ENCODE assay signal across 25 cellular contexts in the genomic region with DNA sequence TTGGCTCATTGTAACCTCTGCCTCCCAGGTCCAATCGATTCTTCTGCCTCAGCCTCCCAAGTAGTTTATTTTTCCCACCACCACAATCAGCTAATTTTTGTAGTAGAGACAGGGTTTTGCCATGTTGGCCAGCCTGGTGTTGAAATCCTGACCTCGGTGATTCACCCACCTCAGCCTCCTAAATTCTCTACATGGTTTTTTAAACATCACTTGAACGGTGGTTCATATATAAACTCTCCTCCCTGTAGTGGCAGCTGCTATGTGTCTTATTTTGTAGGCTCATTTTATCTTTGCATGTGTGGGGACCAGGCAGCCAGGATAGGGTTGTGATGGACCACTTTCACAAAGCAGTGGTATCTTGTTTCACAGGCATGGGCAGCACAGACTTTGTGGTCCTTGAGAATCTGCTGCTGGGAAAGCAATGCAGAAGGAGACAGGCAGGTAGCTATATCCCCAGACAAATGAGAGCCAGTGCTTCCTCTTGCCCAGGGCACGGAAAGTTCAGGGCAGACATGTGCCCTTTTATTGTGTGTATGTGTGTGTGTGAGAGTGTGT.
DNase-seq lines count a peak whose midpoint lies in the region; ATAC-seq and TF ChIP-seq lines count a peak whose summit lies in the region.
"Had no signal": no experiment of that assay in that cellular context is flagged by ENCODE, and none has a peak within 500 bp of the region (broad histone marks: within the 10 kb centered on the region; RNA-seq: fewer than 3 reads in every experiment).

No MANE protein-coding gene starts in this region.

- no peak for TF ChIP-seq EP300 in upper lobe of left lung (IDR thresholded peaks at IDR 0.05)

- H3K9ac ChIP-seq in DND-41 (ENCODE audit: low read depth, low read length): peak overlapping the region; percentile 41

- H3K27ac ChIP-seq in DND-41 (ENCODE audit: low read length) (peak overlapping the region; percentile 93), KOPT-K1 (ENCODE audit: low read depth, low read length, poor library complexity, severe bottlenecking) (peak overlapping the region; percentile 18), upper lobe of left lung (no peak overlapping the region)
- H3K27ac ChIP-seq: SJCRH30 had no signal

- H3K36me3 ChIP-seq in DND-41 (ENCODE audit: insufficient read depth, low read length) (no peaks in the 10 kb centered on the region), KOPT-K1 (ENCODE audit: insufficient read depth, low read length) (no peaks in the 10 kb centered on the region), upper lobe of left lung (no peaks in the 10 kb centered on the region)
- H3K36me3 ChIP-seq: BE2C, HAP-1, SJCRH30 had no signal

- H2AFZ ChIP-seq in DND-41 (ENCODE audit: low read depth, low read length): peak overlapping the region; percentile 49
- H2AFZ ChIP-seq: GM23338 had no signal

- WGBS in upper lobe of left lung, 2 donors: 57% methylated on average over 4 of the region's 4 CpGs; no CpG with 5 or more reads in 1 of the 2 donors

- H3K4me3 ChIP-seq in DND-41 (ENCODE audit: low read depth in 1 of 2, low read length in 2 of 2) (no peak overlapping the region), upper lobe of left lung (no peak overlapping the region)
- H3K4me3 ChIP-seq: GM23338, HAP-1, SJCRH30 had no signal

- H3K27me3 ChIP-seq in DND-41 (ENCODE audit: insufficient read depth, low read length, poor library complexity) (no peaks in the 10 kb centered on the region), upper lobe of left lung (no peaks in the 10 kb centered on the region)
- H3K27me3 ChIP-seq: BE2C, SJCRH30 had no signal

- no peaks in the 10 kb centered on the region for H4K20me1 ChIP-seq in DND-41 (ENCODE audit: insufficient read depth, low read length)

- no peak for TF ChIP-seq POLR2A in upper lobe of left lung (IDR thresholded peaks at IDR 0.05)

- H3K79me2 ChIP-seq in DND-41 (ENCODE audit: insufficient read depth, low read length): no peaks in the 10 kb centered on the region

- H3K4me1 ChIP-seq in DND-41 (ENCODE audit: insufficient read depth, low read length) (peaks cover 37% of the 10 kb centered on the region), upper lobe of left lung (no peaks in the 10 kb centered on the region)
- H3K4me1 ChIP-seq: BE2C, HAP-1, SJCRH30 had no signal

- no peak overlapping the region for H3K4me2 ChIP-seq in DND-41 (ENCODE audit: insufficient read depth, low read length)
- H3K4me2 ChIP-seq: GM23338 had no signal

- TF ChIP-seq CTCF in DND-41 (IDR thresholded peaks at IDR 0.05; ENCODE audit: borderline replicate concordance, extremely low read depth, low read length, poor library complexity, severe bottlenecking): no peak
- no peak for TF ChIP-seq CTCF in upper lobe of left lung (IDR thresholded peaks at IDR 0.05)

- no peak for ATAC-seq in DND-41 (ENCODE audit: insufficient read depth, low read depth)
- no peak for ATAC-seq in upper lobe of left lung (ENCODE audit: low FRiP score in 2 of 2)
- ATAC-seq: GM23338, PC-3, Right ventricle myocardium inferior had no signal

- DNase-seq in DND-41: no peak
- DNase-seq in EL: peak; percentile 36
- DNase-seq in left kidney (ENCODE audit: low read depth, low spot score): peak; percentile 56
- DNase-seq in AML-193 (lab: John Stamatoyannopoulos, UW): no peak
- DNase-seq in amniotic stem cell (lab: John Stamatoyannopoulos, UW): no peak
- no peak for DNase-seq in activated CD4-positive, CD25-positive, alpha-beta regulatory T cell (lab: John Stamatoyannopoulos, UW)
- DNase-seq in upper lobe of left lung: no peak
- DNase-seq: BE2C; CD8-positive, alpha-beta memory T cell; DMS 273 treated with DMSO at 0.1 percent for 48 hours; DMS79; KG1; NCI-H1048; NCI-H1417; NCI-H1694; NCI-H2029 treated with DMSO at 0.1 percent for 48 hours; NCI-H226; NCI-H510A; NCI-H69; PC-3; SJCRH30 had no signal

- H3K9me3 ChIP-seq in DND-41 (ENCODE audit: insufficient read depth, low read length, severe bottlenecking): no peaks in the 10 kb centered on the region
- peaks cover 7% of the 10 kb centered on the region for H3K9me3 ChIP-seq in KOPT-K1 (ENCODE audit: insufficient read depth, low read length, poor library complexity, severe bottlenecking)
- no peaks in the 10 kb centered on the region for H3K9me3 ChIP-seq in upper lobe of left lung
- H3K9me3 ChIP-seq: BE2C, HAP-1, SJCRH30 had no signal

Comparison
In these comparisons a context has a peak if more than half of its experiments do, and no peak if none do; other contexts are left out.
1. DNase-seq: peak in EL (single experiment) and left kidney (single experiment); none in DND-41 (single experiment), AML-193 (0 of 2), amniotic stem cell (single experiment), activated CD4-positive, CD25-positive, alpha-beta regulatory T cell (0 of 4) and upper lobe of left lung (0 of 2).
2. H3K27ac ChIP-seq: peak in DND-41 (single experiment) and KOPT-K1 (single experiment); none in upper lobe of left lung (0 of 4).